ENCODE assay signal across 19 cellular contexts in the genomic region with DNA sequence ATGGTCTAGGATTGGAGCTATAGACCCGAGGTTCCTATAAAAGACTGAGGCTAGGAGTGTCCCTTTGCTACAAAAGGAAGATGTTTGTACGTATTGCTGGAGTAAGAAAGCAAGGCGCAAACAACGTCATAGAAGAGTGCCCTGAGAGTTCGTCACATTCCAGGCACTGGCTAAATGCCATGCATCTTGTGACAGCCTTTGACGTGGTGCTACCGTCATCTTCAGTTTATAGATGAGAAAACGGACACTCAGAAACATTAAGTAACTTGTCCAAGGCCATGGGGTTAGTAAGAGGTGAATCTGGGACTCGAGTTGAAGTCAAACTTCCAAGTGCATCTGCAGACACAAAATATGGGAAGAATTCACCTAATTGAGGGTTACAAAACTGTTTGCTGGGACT.
"Had no signal": no experiment of that assay in that cellular context is flagged by ENCODE, and none has a peak within 500 bp of the region (broad histone marks: within the 10 kb centered on the region; RNA-seq: fewer than 3 reads in every experiment).

No MANE protein-coding gene starts in this region.

- H3K36me3 Mint-ChIP-seq: activated CD4-positive, alpha-beta memory T cell treated with anti-CD3 and anti-CD28 coated beads for 36 hours; naive thymus-derived CD8-positive, alpha-beta T cell; stimulated activated naive B cell treated with anti-CD40 and anti-IgM and Interleukin-4, amounts not matched to agents 10 μg/mL and 1 μg/mL and 100 μg/mL, for 72 hours; T-cell had no signal

- DNase-seq: activated CD4-positive, alpha-beta memory T cell treated with anti-CD3 and anti-CD28 coated beads for 36 hours; activated gamma-delta T cell treated with Interleukin-2 at 50 U/mL for 16 hours; activated T-cell treated with anti-CD3 and anti-CD28 coated beads, Interleukin-2, amount 50 U/mL, for 72 hours; aorta; colonic mucosa; effector CD4-positive, alpha-beta T cell; gastrocnemius medialis; kidney; mucosa of descending colon; naive thymus-derived CD8-positive, alpha-beta T cell; sigmoid colon; stimulated activated CD4-positive, alpha-beta T cell treated with anti-CD3 and anti-CD28 coated beads, Interleukin-2, amount 100 ng/mL, for 24 hours; stimulated activated naive B cell treated with anti-CD40 and anti-IgM and Interleukin-4, amounts not matched to agents 10 μg/mL and 1 μg/mL and 100 μg/mL, for 72 hours; T-cell; T1000 had no signal

- H3K27ac Mint-ChIP-seq: activated CD4-positive, alpha-beta memory T cell treated with anti-CD3 and anti-CD28 coated beads for 36 hours; activated T-cell treated with anti-CD3 and anti-CD28 coated beads, Interleukin-2, amount 50 U/mL, for 72 hours; stimulated activated naive B cell treated with anti-CD40 and anti-IgM and Interleukin-4, amounts not matched to agents 10 μg/mL and 1 μg/mL and 100 μg/mL, for 72 hours; T-cell had no signal

- FAIRE-seq: endothelial cell of umbilical vein, kidney, urothelium cell line had no signal

- H3K36me3 ChIP-seq: cardiac muscle cell, colonic mucosa, gastrocnemius medialis, sigmoid colon had no signal

- H3K27me3 ChIP-seq: cardiac muscle cell, colonic mucosa, sigmoid colon had no signal

- H3K27ac ChIP-seq: cardiac muscle cell, colonic mucosa, gastrocnemius medialis, VCaP had no signal

- H3K9me3 ChIP-seq: colonic mucosa, gastrocnemius medialis, mucosa of descending colon, sigmoid colon had no signal

- H3K4me1 ChIP-seq: colonic mucosa had no signal

- H3K9me3 Mint-ChIP-seq: activated CD4-positive, alpha-beta memory T cell treated with anti-CD3 and anti-CD28 coated beads for 36 hours; activated T-cell treated with anti-CD3 and anti-CD28 coated beads, Interleukin-2, amount 50 U/mL, for 72 hours; naive thymus-derived CD8-positive, alpha-beta T cell; stimulated activated naive B cell treated with anti-CD40 and anti-IgM and Interleukin-4, amounts not matched to agents 10 μg/mL and 1 μg/mL and 100 μg/mL, for 72 hours; T-cell had no signal

- H3K4me3 ChIP-seq: cardiac muscle cell, colonic mucosa, gastrocnemius medialis, mucosa of descending colon, sigmoid colon had no signal

- H3K4me3 Mint-ChIP-seq: activated CD4-positive, alpha-beta memory T cell treated with anti-CD3 and anti-CD28 coated beads for 36 hours; activated T-cell treated with anti-CD3 and anti-CD28 coated beads, Interleukin-2, amount 50 U/mL, for 72 hours; stimulated activated naive B cell treated with anti-CD40 and anti-IgM and Interleukin-4, amounts not matched to agents 10 μg/mL and 1 μg/mL and 100 μg/mL, for 72 hours; T-cell had no signal

- ATAC-seq: activated T-cell treated with anti-CD3 and anti-CD28 coated beads, Interleukin-2, amount 50 U/mL, for 72 hours; gastrocnemius medialis; mucosa of descending colon; naive thymus-derived CD8-positive, alpha-beta T cell; stimulated activated naive B cell treated with anti-CD40 and anti-IgM and Interleukin-4, amounts not matched to agents 10 μg/mL and 1 μg/mL and 100 μg/mL, for 72 hours; T-cell had no signal
